In genomic region chr3:57079221-57079831, GRCh38 we compare ENCODE assay signal across 8 cellular contexts. TPM values are rescaled to one million over a fixed set of nuclear protein-coding genes. Genes with fewer than 3 reads are reported as not detected.
DNase-seq lines count a peak whose midpoint lies in the region; ATAC-seq, FAIRE-seq and TF ChIP-seq lines count a peak whose summit lies in the region.

No MANE protein-coding gene starts in this region.

- H3K27ac ChIP-seq in neural cell (ENCODE audit: low read length): no peak overlapping the region

- H3K9me3 ChIP-seq in BE2C: no peaks in the 10 kb centered on the region
- H3K9me3 ChIP-seq in neural cell (ENCODE audit: low read length): no peaks in the 10 kb centered on the region

- H3K4me3 ChIP-seq in BE2C (ENCODE audit: low read depth, low read length) (peak overlapping the region; percentile 62), fibroblast of villous mesenchyme (ENCODE audit: low read depth, low read length) (peak overlapping the region; percentile 70), neural cell (ENCODE audit: low read length) (peak overlapping the region; percentile 80)

- peak; percentile 51 for DNase-seq in BE2C
- DNase-seq in H54 (ENCODE audit: insufficient read length, low spot score): peak; percentile 74
- DNase-seq in SW 1271 (lab: John Stamatoyannopoulos, UW): peak; percentile 8 to 23
- DNase-seq in fibroblast of villous mesenchyme (ENCODE audit: low read depth): no peak
- DNase-seq in activated CD4-positive, CD25-positive, alpha-beta regulatory T cell treated with anti-CD3 and anti-CD28 coated beads, Interleukin-2, amount 50 U/mL, for 72 hours: no peak

- H3K9ac ChIP-seq in neural cell (ENCODE audit: low read length): peak overlapping the region; percentile 48

- H3K9me2 ChIP-seq in neural cell (ENCODE audit: insufficient read depth, low read length): no peaks in the 10 kb centered on the region

- no peaks in the 10 kb centered on the region for H3F3A ChIP-seq in neural cell (ENCODE audit: insufficient read depth, low read length, poor library complexity, severe bottlenecking)

- H3K4me1 ChIP-seq in BE2C: no peaks in the 10 kb centered on the region

- ATAC-seq in HG02884 (IDR thresholded peaks at IDR 0.05; ENCODE audit: unreplicated experiment): no peak
- no peak for ATAC-seq in HG03025 (IDR thresholded peaks at IDR 0.05; ENCODE audit: low FRiP score, unreplicated experiment)

- TF ChIP-seq CTCF in BE2C (IDR thresholded peaks at IDR 0.05; ENCODE audit: low read depth, low read length) (no peak), fibroblast of villous mesenchyme (IDR thresholded peaks at IDR 0.05; ENCODE audit: insufficient read depth, low read depth, low read length) (no peak), neural cell (IDR thresholded peaks at IDR 0.05; ENCODE audit: poor library complexity, severe bottlenecking) (no peak)

- H3K79me2 ChIP-seq in neural cell (replicated peaks; ENCODE audit: insufficient read depth, low read length): no peaks in the 10 kb centered on the region

- H2AFZ ChIP-seq in neural cell (ENCODE audit: low read depth, low read length): no peak overlapping the region

- H3K36me3 ChIP-seq in BE2C: no peaks in the 10 kb centered on the region
- H3K36me3 ChIP-seq in neural cell (ENCODE audit: insufficient read depth, low read length): no peaks in the 10 kb centered on the region

- H3K4me2 ChIP-seq in neural cell (ENCODE audit: low read length): peak overlapping the region; percentile 70

- TF ChIP-seq EP300 in neural cell (conservative IDR thresholded peaks at IDR 0.05; ENCODE audit: poor library complexity, severe bottlenecking): no peak

- no peaks in the 10 kb centered on the region for H4K20me1 ChIP-seq in neural cell (ENCODE audit: insufficient read depth)

- TF ChIP-seq RAD21 in neural cell (conservative IDR thresholded peaks at IDR 0.05): no peak

- H3K27me3 ChIP-seq in BE2C: peaks cover 7% of the 10 kb centered on the region; the same call in 1 of the 2 replicates
- peaks cover 30% of the 10 kb centered on the region for H3K27me3 ChIP-seq in neural cell (ENCODE audit: insufficient read depth, low read depth, low read length)

- TF ChIP-seq POLR2A in H54 (IDR thresholded peaks at IDR 0.05; ENCODE audit: low read depth, low read length): peak; percentile 43; the same call in 1 of the 2 replicates

- FAIRE-seq in H54 (lab: Jason Lieb, UNC): no peak

TF ChIP-seq in neural cell, 6 proteins besides CTCF, POLR2A, EP300 and RAD21:
- TF ChIP-seq POLR2AphosphoS5 (IDR thresholded peaks at IDR 0.05) (no peak), SMC3 (conservative IDR thresholded peaks at IDR 0.05; ENCODE audit: poor library complexity) (no peak), TAF1 (IDR thresholded peaks at IDR 0.05; ENCODE audit: low read depth) (no peak), MXI1 (conservative IDR thresholded peaks at IDR 0.05; ENCODE audit: poor library complexity, severe bottlenecking) (no peak), EZH2 (IDR thresholded peaks at IDR 0.05; ENCODE audit: borderline replicate concordance, insufficient read depth, low read length, poor library complexity, severe bottlenecking) (no peak)
- TF ChIP-seq, protein P1, sequence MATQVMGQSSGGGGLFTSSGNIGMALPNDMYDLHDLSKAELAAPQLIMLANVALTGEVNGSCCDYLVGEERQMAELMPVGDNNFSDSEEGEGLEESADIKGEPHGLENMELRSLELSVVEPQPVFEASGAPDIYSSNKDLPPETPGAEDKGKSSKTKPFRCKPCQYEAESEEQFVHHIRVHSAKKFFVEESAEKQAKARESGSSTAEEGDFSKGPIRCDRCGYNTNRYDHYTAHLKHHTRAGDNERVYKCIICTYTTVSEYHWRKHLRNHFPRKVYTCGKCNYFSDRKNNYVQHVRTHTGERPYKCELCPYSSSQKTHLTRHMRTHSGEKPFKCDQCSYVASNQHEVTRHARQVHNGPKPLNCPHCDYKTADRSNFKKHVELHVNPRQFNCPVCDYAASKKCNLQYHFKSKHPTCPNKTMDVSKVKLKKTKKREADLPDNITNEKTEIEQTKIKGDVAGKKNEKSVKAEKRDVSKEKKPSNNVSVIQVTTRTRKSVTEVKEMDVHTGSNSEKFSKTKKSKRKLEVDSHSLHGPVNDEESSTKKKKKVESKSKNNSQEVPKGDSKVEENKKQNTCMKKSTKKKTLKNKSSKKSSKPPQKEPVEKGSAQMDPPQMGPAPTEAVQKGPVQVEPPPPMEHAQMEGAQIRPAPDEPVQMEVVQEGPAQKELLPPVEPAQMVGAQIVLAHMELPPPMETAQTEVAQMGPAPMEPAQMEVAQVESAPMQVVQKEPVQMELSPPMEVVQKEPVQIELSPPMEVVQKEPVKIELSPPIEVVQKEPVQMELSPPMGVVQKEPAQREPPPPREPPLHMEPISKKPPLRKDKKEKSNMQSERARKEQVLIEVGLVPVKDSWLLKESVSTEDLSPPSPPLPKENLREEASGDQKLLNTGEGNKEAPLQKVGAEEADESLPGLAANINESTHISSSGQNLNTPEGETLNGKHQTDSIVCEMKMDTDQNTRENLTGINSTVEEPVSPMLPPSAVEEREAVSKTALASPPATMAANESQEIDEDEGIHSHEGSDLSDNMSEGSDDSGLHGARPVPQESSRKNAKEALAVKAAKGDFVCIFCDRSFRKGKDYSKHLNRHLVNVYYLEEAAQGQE (IDR thresholded peaks at IDR 0.05; ENCODE audit: borderline replicate concordance): no peak
TF ChIP-seq in neural cell: peak in this region for 0.

RNA-seq across cellular contexts. Expression of gene SPATA12, which starts 18.9 kb away (rescaled TPM):
- not detected for polyA plus RNA-seq in BE2C (2012; ENCODE audit: insufficient read depth, insufficient read length, low read depth)
- total RNA-seq in fibroblast of villous mesenchyme: not detected in 2 replicates
- not detected in 2 replicates for polyA plus RNA-seq in neural cell
- polyA minus RNA-seq in neural cell: not detected in 2 replicates

Comparison
In these comparisons a context has a peak if more than half of its experiments do, and no peak if none do; other contexts are left out.
1. DNase-seq: peak in BE2C (single experiment), H54 (single experiment) and SW 1271 (2 of 2); none in fibroblast of villous mesenchyme (single experiment) and activated CD4-positive, CD25-positive, alpha-beta regulatory T cell treated with anti-CD3 and anti-CD28 coated beads, Interleukin-2, amount 50 U/mL, for 72 hours (single experiment).
2. Peak in every context shown above with its lines, with median percentiles within 50 percentile points of each other: H3K4me3 ChIP-seq.